In genomic region chr6:100035873-100036653, GRCh38 we compare ENCODE assay signal across 11 cellular contexts.
DNase-seq lines count a peak whose midpoint lies in the region; ATAC-seq lines count a peak whose summit lies in the region.
"Had no signal": no experiment of that assay in that cellular context is flagged by ENCODE, and none has a peak within 500 bp of the region (broad histone marks: within the 10 kb centered on the region; RNA-seq: fewer than 3 reads in every experiment).

No MANE protein-coding gene starts in this region.

- DNase-seq in HCEC 1CT (peak; percentile 47), kidney tubule cell (ENCODE audit: low spot score) (peak; percentile 72), CD1c-positive myeloid dendritic cell (ENCODE audit: extremely low spot score) (no peak), amniotic stem cell (lab: John Stamatoyannopoulos, UW) (no peak), cortex of kidney (lab: John Stamatoyannopoulos, UW) (no peak)
- DNase-seq: activated CD4-positive, CD25-positive, alpha-beta regulatory T cell; NCI-H2029 treated with DMSO at 0.1 percent for 48 hours; SHP77 had no signal

- ATAC-seq in GM18907 (IDR thresholded peaks at IDR 0.05; ENCODE audit: unreplicated experiment) (peak; percentile 97), HG03520 (IDR thresholded peaks at IDR 0.05; ENCODE audit: unreplicated experiment) (peak; percentile 83)
- ATAC-seq: gastroesophageal sphincter had no signal

Comparison
In these comparisons a context has a peak if more than half of its experiments do, and no peak if none do; other contexts are left out.
1. DNase-seq: peak in HCEC 1CT (single experiment) and kidney tubule cell (single experiment); none in CD1c-positive myeloid dendritic cell (single experiment), amniotic stem cell (single experiment) and cortex of kidney (single experiment).